In the genomic region with DNA sequence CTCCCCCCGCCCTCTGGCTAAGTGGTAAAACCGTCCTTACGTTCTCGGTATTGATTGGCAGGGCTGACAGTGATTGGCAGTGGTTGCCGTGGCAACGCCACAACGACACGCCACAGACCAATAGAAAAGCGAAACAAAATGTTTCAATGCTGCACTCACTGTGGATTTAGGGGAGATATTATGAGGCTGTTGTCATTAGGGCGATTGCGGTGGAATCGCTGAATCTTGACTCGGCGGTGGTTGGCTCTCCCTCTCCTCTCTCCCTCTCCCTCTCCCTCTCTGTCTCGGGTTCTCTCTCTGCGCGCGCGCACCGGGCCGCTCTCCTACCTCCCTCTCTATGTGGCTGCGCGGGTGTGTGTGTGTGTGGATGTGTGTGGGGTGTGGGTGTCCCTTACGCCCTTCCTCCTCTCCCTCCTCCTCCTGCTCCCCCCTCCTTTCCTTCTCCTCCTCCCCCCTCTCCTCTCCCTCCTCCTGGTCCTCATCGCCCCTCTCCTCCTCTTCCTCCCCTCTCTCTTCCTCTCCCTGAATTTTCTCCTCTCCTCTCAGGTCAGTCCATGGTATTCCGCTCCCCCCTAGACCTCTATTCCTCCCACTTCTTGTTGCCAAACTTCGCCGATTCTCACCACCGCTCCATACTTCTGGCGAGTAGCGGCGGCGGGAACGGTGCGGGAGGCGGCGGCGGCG, we compare ENCODE assay signal across 9 cellular contexts. TPM values are rescaled to one million over a fixed set of nuclear protein-coding genes. Genes with fewer than 3 reads are reported as not detected.
DNase-seq lines count a peak whose midpoint lies in the region; ATAC-seq and TF ChIP-seq lines count a peak whose summit lies in the region.
"Had no signal": no experiment of that assay in that cellular context is flagged by ENCODE, and none has a peak within 500 bp of the region (broad histone marks: within the 10 kb centered on the region; RNA-seq: fewer than 3 reads in every experiment).

A gene (plus strand): TSS at position 152 of the 684 bp plus-strand sequence. CDS start 403 bp downstream, at position 555.

- TF ChIP-seq CTCF in HCT116 (IDR thresholded peaks at IDR 0.05 in 2 of 3, conservative IDR thresholded peaks at IDR 0.05 in 1 of 3; ENCODE audit: borderline replicate concordance in 1 of 3, insufficient read depth in 1 of 3, low read depth in 2 of 3, low read length in 2 of 3), result no peak
- TF ChIP-seq CTCF in MCF 10A (IDR thresholded peaks at IDR 0.05; ENCODE audit: unreplicated experiment), result no peak

- peak within 1 kb of the TSS; percentile 89 for H2AFZ ChIP-seq in HCT116 (ENCODE audit: low read depth, low read length, poor library complexity, severe bottlenecking)

- no TSS peak for BruUV-seq in HCT116 (replicated peaks; lab: Mats Ljungman, UMichigan)
- BruUV-seq in MCF 10A (replicated peaks; lab: Mats Ljungman, UMichigan), result no TSS peak

- CTCF ChIA-PET in HCT116 (lab: Charles Lee), result no interaction called here
- CTCF ChIA-PET in MCF 10A (lab: Yijun Ruan, JAX), result no interaction called here

- H3K9me2 ChIP-seq in HCT116 (ENCODE audit: insufficient read depth), result no peaks in the 10 kb centered on the region

- H3K4me1 ChIP-seq in HCT116 (ENCODE audit: control insufficient read depth in 1 of 2, insufficient read depth in 2 of 2, low read length in 2 of 2) (peaks cover 14 to 45% of the 10 kb centered on the region in 2 experiments; a peak in 3 of 4 replicates), thymus (ENCODE audit: control insufficient read depth, insufficient read depth, low read length) (no peaks in the 10 kb centered on the region)

- H3K4me2 ChIP-seq in HCT116 (ENCODE audit: low read length), result peak within 1 kb of the TSS; percentile 95

- peak within 1 kb of the TSS; percentile 67 for H3K9ac ChIP-seq in HCT116 (ENCODE audit: low read length)

- H4K20me1 ChIP-seq in HCT116 (ENCODE audit: insufficient read depth), result no peaks in the 10 kb centered on the region

- H3K27me3 Mint-ChIP-seq in MCF 10A (ENCODE audit: insufficient read depth, unreplicated experiment), result peaks cover 36% of the 10 kb centered on the region

- intact Hi-C loops in HCT116 (cut with micrococcal nuclease), result no loop called here
- intact Hi-C loops in MCF 10A (cut with micrococcal nuclease), result no loop called here

- H3K36me3 Mint-ChIP-seq in MCF 10A (ENCODE audit: insufficient read depth, unreplicated experiment), result no peaks in the 10 kb centered on the region

- 3% methylated on average over 39 of the region's 39 CpGs for WGBS in thymus

- peak within 1 kb of the TSS; percentile 41 for H3K4me3 Mint-ChIP-seq in MCF 10A (ENCODE audit: unreplicated experiment)

- TF ChIP-seq RAD21 in HCT116 (IDR thresholded peaks at IDR 0.05; ENCODE audit: low read depth), result no peak

- H3K36me3 ChIP-seq in HCT116 (ENCODE audit: control insufficient read depth in 1 of 2, insufficient read depth in 2 of 2, low read length in 2 of 2), result no peaks in the 10 kb centered on the region
- H3K36me3 ChIP-seq in thymus (ENCODE audit: control insufficient read depth, insufficient read depth), result no peaks in the 10 kb centered on the region

- H3K27me3 ChIP-seq in HCT116 (ENCODE audit: insufficient read depth, low read length) (no peaks in the 10 kb centered on the region), thymus (ENCODE audit: control insufficient read depth, insufficient read depth) (peaks cover 90% of the 10 kb centered on the region)

- H3K4me3 ChIP-seq in HCT116 (replicated peaks in 1 of 2; ENCODE audit: low read depth in 1 of 2, low read length in 2 of 2) (peak within 1 kb of the TSS; percentile 58 to 68), thymus (ENCODE audit: low read length) (peak within 1 kb of the TSS; percentile 21)

- H3K4me1 Mint-ChIP-seq in MCF 10A (ENCODE audit: insufficient read depth, unreplicated experiment), result peaks cover 8% of the 10 kb centered on the region

- no peak within 1 kb of the TSS for H3K27ac Mint-ChIP-seq in MCF 10A (ENCODE audit: low read depth, unreplicated experiment)

- H3K27ac ChIP-seq in HCT116 (ENCODE audit: low read depth, low read length) (peak within 1 kb of the TSS; percentile 27; the same call in 1 of the 2 replicates), thymus (ENCODE audit: low read depth) (no peak within 1 kb of the TSS)
- H3K27ac ChIP-seq: C4-2B had no signal

- POLR2A ChIA-PET in HCT116 (lab: Charles Lee) (no interaction called here), MCF 10A (lab: Yijun Ruan, JAX) (no interaction called here)

- DNase-seq in NCI-H2107 (lab: John Stamatoyannopoulos, UW), result peak; percentile 35
- no peak for DNase-seq in NCI-H2107 treated with DMSO at 0.1 percent for 48 hours (lab: John Stamatoyannopoulos, UW; ENCODE audit: unreplicated experiment)
- DNase-seq in HCT116 (ENCODE audit: low read depth, low spot score), result peak; percentile 79
- peak; percentile 95 for DNase-seq in NCI-H69 (lab: John Stamatoyannopoulos, UW)
- no peak for DNase-seq in MCF 10A (ENCODE audit: unreplicated experiment)
- peak; percentile 33 for DNase-seq in medulla oblongata (ENCODE audit: extremely low spot score)

- H3K9me3 Mint-ChIP-seq in MCF 10A (ENCODE audit: unreplicated experiment), result no peaks in the 10 kb centered on the region

- RAD21 ChIA-PET in HCT116 (lab: Charles Lee; ENCODE audit: low non-redundant PET in 1 of 2, low total read pairs in 2 of 2, uncharacterized antibody in 2 of 2, unreplicated experiment in 2 of 2), result no interaction called here

- no peaks in the 10 kb centered on the region for H3K79me2 ChIP-seq in HCT116 (ENCODE audit: insufficient read depth, low read length)

- H3K9me3 ChIP-seq in HCT116 (ENCODE audit: control insufficient read depth in 1 of 2, insufficient read depth in 1 of 2, low read depth in 1 of 2, low read length in 2 of 2) (no peaks in the 10 kb centered on the region), thymus (ENCODE audit: control insufficient read depth) (peaks cover 1% of the 10 kb centered on the region)

- TF ChIP-seq POLR2A in HCT116 (IDR thresholded peaks at IDR 0.05; ENCODE audit: borderline replicate concordance, extremely low read depth, insufficient read depth, insufficient read length), result no peak

- ATAC-seq in HCT116 (peak; percentile 57), HG02870 (IDR thresholded peaks at IDR 0.05; ENCODE audit: unreplicated experiment) (no peak)

TF ChIP-seq in HCT116, 20 proteins besides CTCF, POLR2A, EP300 and RAD21:
- TF ChIP-seq, protein P1, sequence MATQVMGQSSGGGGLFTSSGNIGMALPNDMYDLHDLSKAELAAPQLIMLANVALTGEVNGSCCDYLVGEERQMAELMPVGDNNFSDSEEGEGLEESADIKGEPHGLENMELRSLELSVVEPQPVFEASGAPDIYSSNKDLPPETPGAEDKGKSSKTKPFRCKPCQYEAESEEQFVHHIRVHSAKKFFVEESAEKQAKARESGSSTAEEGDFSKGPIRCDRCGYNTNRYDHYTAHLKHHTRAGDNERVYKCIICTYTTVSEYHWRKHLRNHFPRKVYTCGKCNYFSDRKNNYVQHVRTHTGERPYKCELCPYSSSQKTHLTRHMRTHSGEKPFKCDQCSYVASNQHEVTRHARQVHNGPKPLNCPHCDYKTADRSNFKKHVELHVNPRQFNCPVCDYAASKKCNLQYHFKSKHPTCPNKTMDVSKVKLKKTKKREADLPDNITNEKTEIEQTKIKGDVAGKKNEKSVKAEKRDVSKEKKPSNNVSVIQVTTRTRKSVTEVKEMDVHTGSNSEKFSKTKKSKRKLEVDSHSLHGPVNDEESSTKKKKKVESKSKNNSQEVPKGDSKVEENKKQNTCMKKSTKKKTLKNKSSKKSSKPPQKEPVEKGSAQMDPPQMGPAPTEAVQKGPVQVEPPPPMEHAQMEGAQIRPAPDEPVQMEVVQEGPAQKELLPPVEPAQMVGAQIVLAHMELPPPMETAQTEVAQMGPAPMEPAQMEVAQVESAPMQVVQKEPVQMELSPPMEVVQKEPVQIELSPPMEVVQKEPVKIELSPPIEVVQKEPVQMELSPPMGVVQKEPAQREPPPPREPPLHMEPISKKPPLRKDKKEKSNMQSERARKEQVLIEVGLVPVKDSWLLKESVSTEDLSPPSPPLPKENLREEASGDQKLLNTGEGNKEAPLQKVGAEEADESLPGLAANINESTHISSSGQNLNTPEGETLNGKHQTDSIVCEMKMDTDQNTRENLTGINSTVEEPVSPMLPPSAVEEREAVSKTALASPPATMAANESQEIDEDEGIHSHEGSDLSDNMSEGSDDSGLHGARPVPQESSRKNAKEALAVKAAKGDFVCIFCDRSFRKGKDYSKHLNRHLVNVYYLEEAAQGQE (IDR thresholded peaks at IDR 0.05; ENCODE audit: low read depth), result no peak
- 0 out of 2 replicates have a peak, but pooled peaks have one; percentile 18 for TF ChIP-seq POLR2AphosphoS5 (IDR thresholded peaks at IDR 0.05; ENCODE audit: low read depth, low read length)

RNA-seq across cellular contexts. Expression of the gene that starts here (rescaled TPM):
- total RNA-seq in HCT116 (2021; ENCODE audit: unreplicated experiment) (1.2 TPM), MCF 10A (2022) (not detected in 2 replicates)
- polyA plus RNA-seq in HCT116 (2012), result 0.64 and 0.70 TPM in 2 replicates
- 0.11 TPM for polyA plus RNA-seq in thymus

Comparison
In these comparisons a context has a peak if more than half of its experiments do, and no peak if none do; other contexts are left out.
1. DNase-seq: peak in NCI-H2107 (single experiment), HCT116 (single experiment), NCI-H69 (single experiment) and medulla oblongata (single experiment); none in NCI-H2107 treated with DMSO at 0.1 percent for 48 hours (single experiment) and MCF 10A (single experiment).